ENCODE assay signal across 10 cellular contexts in the genomic region with DNA sequence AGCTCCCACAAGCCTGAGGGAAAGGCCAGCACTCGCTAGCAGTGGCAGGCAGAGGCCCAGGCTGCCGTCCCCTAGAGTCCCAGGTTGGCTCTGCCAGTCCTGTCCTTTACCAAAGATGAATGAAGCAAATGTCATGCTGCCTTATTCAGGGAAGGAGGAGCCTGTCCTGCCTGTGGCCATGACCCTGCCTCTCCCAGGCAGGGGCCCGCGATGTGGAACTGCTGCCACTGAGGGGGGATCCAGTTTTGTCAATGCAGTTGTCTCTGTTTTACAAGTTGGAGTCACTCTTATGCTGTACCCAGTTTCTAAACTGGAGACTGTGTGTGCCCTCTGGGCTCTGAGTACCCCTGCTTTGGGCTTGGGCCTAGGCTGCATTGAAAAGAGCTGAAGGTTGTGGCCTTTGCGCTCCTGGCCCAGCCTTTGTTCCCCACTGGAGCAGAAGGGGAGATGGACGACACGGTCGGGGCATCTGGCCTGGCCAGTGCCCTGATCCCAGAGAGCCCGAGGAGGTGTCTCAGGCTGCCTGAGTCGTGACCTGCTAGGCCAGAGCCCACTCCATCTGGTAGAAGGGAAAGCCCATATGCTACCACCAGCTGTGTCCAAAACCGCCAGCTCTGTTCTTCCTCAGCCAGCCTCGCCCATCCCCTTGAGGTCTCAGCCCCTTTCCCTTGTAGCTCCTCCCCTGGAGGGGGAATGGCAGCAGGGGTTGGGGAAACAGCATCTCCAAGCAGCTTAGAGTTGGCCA. TPM values are rescaled to one million over a fixed set of nuclear protein-coding genes. Genes with fewer than 3 reads are reported as not detected.
DNase-seq lines count a peak whose midpoint lies in the region; ATAC-seq and TF ChIP-seq lines count a peak whose summit lies in the region.
"Had no signal": no experiment of that assay in that cellular context is flagged by ENCODE, and none has a peak within 500 bp of the region (broad histone marks: within the 10 kb centered on the region; RNA-seq: fewer than 3 reads in every experiment).

No MANE protein-coding gene starts in this region.

- H3K4me3 ChIP-seq in dorsolateral prefrontal cortex, result no peak overlapping the region

- no peak for ATAC-seq in activated CD8-positive, alpha-beta memory T cell treated with anti-CD3 and anti-CD28 coated beads, Interleukin-2, amount 10 ng/mL, durations not matched to agents 7 days and 5 days
- no peak for ATAC-seq in stimulated activated effector memory CD8-positive, alpha-beta T cell treated with anti-CD3 and anti-CD28 coated beads, Interleukin-12 subunit alpha, Interleukin-12 subunit beta, amount 100 ng/mL, for 72 hours
- ATAC-seq in activated CD4-positive, CD25-positive, alpha-beta regulatory T cell treated with anti-CD3 and anti-CD28 coated beads, Interleukin-2, amount 50 U/mL, for 24 hours, result no peak

- TF ChIP-seq CTCF in dorsolateral prefrontal cortex (IDR thresholded peaks at IDR 0.05 in 54 of 56, conservative IDR thresholded peaks at IDR 0.05 in 2 of 56; ENCODE audit: low read depth in 1 of 56, partially characterized antibody in 56 of 56), result no peak

- H3K4me1 Mint-ChIP-seq in activated CD8-positive, alpha-beta memory T cell treated with anti-CD3 and anti-CD28 coated beads, Interleukin-2, amount 10 ng/mL, durations not matched to agents 7 days and 5 days, result peaks cover 33% of the 10 kb centered on the region
- H3K4me1 Mint-ChIP-seq in stimulated activated effector memory CD8-positive, alpha-beta T cell treated with anti-CD3 and anti-CD28 coated beads, Interleukin-12 subunit alpha, Interleukin-12 subunit beta, amount 100 ng/mL, for 72 hours, result peaks cover 61% of the 10 kb centered on the region

- H3K36me3 Mint-ChIP-seq in activated CD8-positive, alpha-beta memory T cell treated with anti-CD3 and anti-CD28 coated beads, Interleukin-2, amount 10 ng/mL, durations not matched to agents 7 days and 5 days, result peaks cover 31% of the 10 kb centered on the region
- peaks cover 89% of the 10 kb centered on the region for H3K36me3 Mint-ChIP-seq in stimulated activated effector memory CD8-positive, alpha-beta T cell treated with anti-CD3 and anti-CD28 coated beads, Interleukin-12 subunit alpha, Interleukin-12 subunit beta, amount 100 ng/mL, for 72 hours

- DNase-seq in activated CD8-positive, alpha-beta memory T cell treated with anti-CD3 and anti-CD28 coated beads, Interleukin-2, amount 10 ng/mL, durations not matched to agents 7 days and 5 days, result no peak
- no peak for DNase-seq in activated CD8-positive, alpha-beta memory T cell treated with anti-CD3 and anti-CD28 coated beads, Interleukin-2, amount 50 U/mL, for 4 hours
- peak; percentile 99 for DNase-seq in NCI-H82 (lab: John Stamatoyannopoulos, UW)
- no peak for DNase-seq in dorsolateral prefrontal cortex
- DNase-seq in stimulated activated effector memory CD8-positive, alpha-beta T cell treated with anti-CD3 and anti-CD28 coated beads, Interleukin-12 subunit alpha, Interleukin-12 subunit beta, amount 100 ng/mL, for 72 hours (ENCODE audit: low spot score in 2 of 2), result peak in 1 of 2 donors; percentile 53
- no peak for DNase-seq in NCI-H2081 (lab: John Stamatoyannopoulos, UW)
- DNase-seq in SKM-1 (lab: John Stamatoyannopoulos, UW; ENCODE audit: unreplicated experiment), result no peak
- DNase-seq: aorta, HFFc6 had no signal

- CTCF ChIA-PET in activated CD8-positive, alpha-beta memory T cell treated with anti-CD3 and anti-CD28 coated beads, Interleukin-2, amount 10 ng/mL, durations not matched to agents 7 days and 5 days (lab: Charles Lee), result interaction anchor here (0.6 to 7.9 kb wide), 5 partner anchors 12 to 72 kb away, joined by 3 to 133 read pairs (median 3); partner anchors contain the start of gene MAP3K3

- no peaks in the 10 kb centered on the region for H3K27me3 ChIP-seq in dorsolateral prefrontal cortex

- H3K27ac ChIP-seq in dorsolateral prefrontal cortex, result peak overlapping the region in 54 of 59 donors; percentile 5 to 89 (median 57)

- intact Hi-C loops in dorsolateral prefrontal cortex (cut with DNase I), result no loop called here

- H3K27ac Mint-ChIP-seq in activated CD8-positive, alpha-beta memory T cell treated with anti-CD3 and anti-CD28 coated beads, Interleukin-2, amount 10 ng/mL, durations not matched to agents 7 days and 5 days, result peak overlapping the region; percentile 94
- peak overlapping the region; percentile 94 for H3K27ac Mint-ChIP-seq in stimulated activated effector memory CD8-positive, alpha-beta T cell treated with anti-CD3 and anti-CD28 coated beads, Interleukin-12 subunit alpha, Interleukin-12 subunit beta, amount 100 ng/mL, for 72 hours
- H3K27ac Mint-ChIP-seq: HFFc6 had no signal

- H3K27me3 Mint-ChIP-seq in activated CD8-positive, alpha-beta memory T cell treated with anti-CD3 and anti-CD28 coated beads, Interleukin-2, amount 10 ng/mL, durations not matched to agents 7 days and 5 days, result no peaks in the 10 kb centered on the region

- no peaks in the 10 kb centered on the region for H3K9me3 Mint-ChIP-seq in activated CD8-positive, alpha-beta memory T cell treated with anti-CD3 and anti-CD28 coated beads, Interleukin-2, amount 10 ng/mL, durations not matched to agents 7 days and 5 days (ENCODE audit: low read depth)
- H3K9me3 Mint-ChIP-seq in stimulated activated effector memory CD8-positive, alpha-beta T cell treated with anti-CD3 and anti-CD28 coated beads, Interleukin-12 subunit alpha, Interleukin-12 subunit beta, amount 100 ng/mL, for 72 hours, result no peaks in the 10 kb centered on the region
- H3K9me3 Mint-ChIP-seq: HFFc6 had no signal

- no peak overlapping the region for H3K4me3 Mint-ChIP-seq in activated CD8-positive, alpha-beta memory T cell treated with anti-CD3 and anti-CD28 coated beads, Interleukin-2, amount 10 ng/mL, durations not matched to agents 7 days and 5 days
- peak overlapping the region; percentile 93 for H3K4me3 Mint-ChIP-seq in stimulated activated effector memory CD8-positive, alpha-beta T cell treated with anti-CD3 and anti-CD28 coated beads, Interleukin-12 subunit alpha, Interleukin-12 subunit beta, amount 100 ng/mL, for 72 hours
- H3K4me3 Mint-ChIP-seq: HFFc6 had no signal

RNA-seq across cellular contexts. Expression of gene LIMD2, which starts 5.5 kb away (rescaled TPM):
- total RNA-seq in activated CD8-positive, alpha-beta memory T cell treated with anti-CD3 and anti-CD28 coated beads, Interleukin-2, amount 10 ng/mL, durations not matched to agents 7 days and 5 days, result 100 to 1,000 TPM; 303 to 356 TPM
- total RNA-seq in dorsolateral prefrontal cortex, result 10 to 100 TPM; 12.5 to 37.7 (median 23.8) TPM

RNA-seq across cellular contexts. Expression of gene STRADA, which starts 47.2 kb away (rescaled TPM):
- 10 to 100 TPM; 59.9 to 76.8 TPM for total RNA-seq in activated CD8-positive, alpha-beta memory T cell treated with anti-CD3 and anti-CD28 coated beads, Interleukin-2, amount 10 ng/mL, durations not matched to agents 7 days and 5 days
- 100 to 1,000 TPM in 3 of 120 experiments, 10 to 100 TPM in 117; 47.3 to 105 (median 79.1) TPM for total RNA-seq in dorsolateral prefrontal cortex

Comparison
In these comparisons a context has a peak if more than half of its experiments do, and no peak if none do; other contexts are left out.
1. RNA of gene LIMD2, which starts 5.5 kb away (total RNA-seq): 303 to 356 TPM in activated CD8-positive, alpha-beta memory T cell treated with anti-CD3 and anti-CD28 coated beads, Interleukin-2, amount 10 ng/mL, durations not matched to agents 7 days and 5 days; 12.5 to 37.7 TPM in dorsolateral prefrontal cortex; every median in the first group is over 4 times any median in the second.